Comparison of ENCODE assay signal across 8 cellular contexts in the genomic region with DNA sequence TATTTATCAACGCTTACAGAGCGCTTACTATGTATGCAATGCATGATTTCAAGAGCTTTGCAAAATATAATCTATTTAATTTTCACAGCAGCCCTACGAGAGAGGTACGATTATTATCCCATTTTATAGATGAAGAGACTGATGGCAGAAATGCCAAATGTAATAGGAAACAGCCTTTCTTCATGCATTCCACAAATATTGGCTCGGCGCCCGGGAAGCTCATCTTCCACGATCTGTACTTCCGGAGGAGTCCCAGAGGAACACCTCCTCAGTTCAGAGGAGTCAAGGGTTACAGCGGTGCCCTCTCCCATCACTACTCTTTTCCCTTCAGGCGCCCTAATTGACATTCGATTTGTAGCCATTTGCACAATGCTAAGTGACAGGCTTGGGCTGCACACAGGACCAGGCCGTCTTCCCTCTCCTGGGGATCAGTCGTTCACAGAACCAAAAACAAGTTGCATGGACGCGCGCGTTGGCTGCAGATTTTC. TPM values are rescaled to one million over a fixed set of nuclear protein-coding genes. Genes with fewer than 3 reads are reported as not detected.
DNase-seq lines count a peak whose midpoint lies in the region; ATAC-seq, FAIRE-seq and TF ChIP-seq lines count a peak whose summit lies in the region.

No MANE protein-coding gene starts in this region.

- H3K27me3 ChIP-seq in fibroblast of lung (ENCODE audit: control insufficient read depth, insufficient read depth, low read length): no peaks in the 10 kb centered on the region

- DNase-seq in ELR (ENCODE audit: low read depth) (peak; percentile 74), HuH-7.5 (ENCODE audit: low spot score) (peak; percentile 67), SK-MEL-5 (ENCODE audit: low read depth, low spot score) (peak; percentile 93), fibroblast of lung (ENCODE audit: low read depth in 2 of 2) (no peak), omental fat pad (ENCODE audit: low spot score) (peak; percentile 69), H54 (ENCODE audit: insufficient read length, low spot score) (no peak)

- H3K4me2 ChIP-seq in fibroblast of lung (ENCODE audit: extremely low read depth, insufficient read depth, low read length): peak overlapping the region; percentile 91

- H3K27ac ChIP-seq in fibroblast of lung (ENCODE audit: insufficient read depth, low read length): peak overlapping the region; percentile 56

- TF ChIP-seq POLR2A in H54 (IDR thresholded peaks at IDR 0.05; ENCODE audit: low read depth, low read length): no peak

- FAIRE-seq in H54 (lab: Jason Lieb, UNC): no peak

- H3K4me1 ChIP-seq in fibroblast of lung (ENCODE audit: control insufficient read depth, extremely low read depth, insufficient read depth, low read length): peaks cover 11% of the 10 kb centered on the region

- in situ Hi-C loops in SK-MEL-5 (cut with HindIII; ENCODE audit: low pct_unique_long_range_greater_than_20kb, low sequenced_read_pairs): no loop called here

- no peak for TF ChIP-seq CTCF in fibroblast of lung (conservative IDR thresholded peaks at IDR 0.05 in 1 of 2, IDR thresholded peaks at IDR 0.05 in 1 of 2; ENCODE audit: low read depth in 1 of 2, low read length in 2 of 2)
- no peak for TF ChIP-seq CTCF in omental fat pad (IDR thresholded peaks at IDR 0.05)

- H3K9me3 ChIP-seq in fibroblast of lung (ENCODE audit: control insufficient read depth, insufficient read depth, low read depth, low read length): no peaks in the 10 kb centered on the region

- H3K4me3 ChIP-seq in fibroblast of lung (replicated peaks in 1 of 4; ENCODE audit: control extremely low read depth in 1 of 4, insufficient read depth in 1 of 4, low read depth in 3 of 4, low read length in 4 of 4): peak overlapping the region; percentile 33 to 65 (median 50)

- peak overlapping the region; percentile 83 for H2AFZ ChIP-seq in fibroblast of lung (ENCODE audit: low read length)

- peaks cover 34% of the 10 kb centered on the region for H3K79me2 ChIP-seq in fibroblast of lung (ENCODE audit: control insufficient read depth, insufficient read depth, low read length)

- ATAC-seq in omental fat pad (ENCODE audit: low FRiP score) (no peak), GM18519 (IDR thresholded peaks at IDR 0.05; ENCODE audit: low FRiP score, unreplicated experiment) (no peak), GM21576 (IDR thresholded peaks at IDR 0.05; ENCODE audit: unreplicated experiment) (no peak)

- no peaks in the 10 kb centered on the region for H4K20me1 ChIP-seq in fibroblast of lung (ENCODE audit: control insufficient read depth, extremely low read depth, insufficient read depth, low read length)

- H3K36me3 ChIP-seq in fibroblast of lung (ENCODE audit: control insufficient read depth, insufficient read depth, low read length): no peaks in the 10 kb centered on the region

- H3K9ac ChIP-seq in fibroblast of lung (ENCODE audit: insufficient read depth, low read length): peak overlapping the region; percentile 35

RNA-seq across cellular contexts. Expression of a gene that starts 1.1 kb away (rescaled TPM):
- 14.2 and 16.8 TPM in 2 replicates for total RNA-seq in SK-MEL-5 (2014; rRNA removed; shearing (Covaris generic))
- polyA plus RNA-seq in SK-MEL-5 (2015; cell fraction: cytosol; rRNA removed): 21.0 and 30.9 TPM in 2 replicates
- polyA plus RNA-seq in SK-MEL-5 (2015; cell fraction: nucleus; rRNA removed): 5.9 and 11.5 TPM in 2 replicates
- total RNA-seq in fibroblast of lung (37.5 and 47.6 TPM in 2 replicates), omental fat pad (10 to 100 TPM; 30.1 to 45.2 (median 37.2) TPM)
- 26.0 and 27.9 TPM in 2 replicates for polyA plus RNA-seq in fibroblast of lung
- 28.3 and 31.1 TPM in 2 replicates for polyA plus RNA-seq in fibroblast of lung (2012)
- 59.8 and 71.0 TPM in 2 replicates for polyA minus RNA-seq in fibroblast of lung (ENCODE audit: low replicate concordance)

RNA-seq across cellular contexts. Expression of a gene that starts 9.0 kb away (rescaled TPM):
- total RNA-seq in SK-MEL-5 (2014; rRNA removed; shearing (Covaris generic)): 182 and 183 TPM in 2 replicates
- polyA plus RNA-seq in SK-MEL-5 (2015; cell fraction: cytosol; rRNA removed): 197 and 212 TPM in 2 replicates
- polyA plus RNA-seq in SK-MEL-5 (2015; cell fraction: nucleus; rRNA removed): 32.2 and 35.4 TPM in 2 replicates
- total RNA-seq in fibroblast of lung (111 and 143 TPM in 2 replicates), omental fat pad (100 to 1,000 TPM in 3 of 4 donors, 10 to 100 TPM in 1; 96.6 to 166 (median 132) TPM)
- polyA plus RNA-seq in fibroblast of lung: 201 and 233 TPM in 2 replicates
- polyA plus RNA-seq in fibroblast of lung (2012): 258 and 351 TPM in 2 replicates
- 91.1 and 130 TPM in 2 replicates for polyA minus RNA-seq in fibroblast of lung (ENCODE audit: low replicate concordance)

Comparison
In these comparisons a context has a peak if more than half of its experiments do, and no peak if none do; other contexts are left out.
1. DNase-seq: peak in ELR (single experiment), HuH-7.5 (single experiment), SK-MEL-5 (single experiment) and omental fat pad (single experiment); none in fibroblast of lung (0 of 2) and H54 (single experiment).